ENCODE assay signal across 12 cellular contexts in the genomic region with DNA sequence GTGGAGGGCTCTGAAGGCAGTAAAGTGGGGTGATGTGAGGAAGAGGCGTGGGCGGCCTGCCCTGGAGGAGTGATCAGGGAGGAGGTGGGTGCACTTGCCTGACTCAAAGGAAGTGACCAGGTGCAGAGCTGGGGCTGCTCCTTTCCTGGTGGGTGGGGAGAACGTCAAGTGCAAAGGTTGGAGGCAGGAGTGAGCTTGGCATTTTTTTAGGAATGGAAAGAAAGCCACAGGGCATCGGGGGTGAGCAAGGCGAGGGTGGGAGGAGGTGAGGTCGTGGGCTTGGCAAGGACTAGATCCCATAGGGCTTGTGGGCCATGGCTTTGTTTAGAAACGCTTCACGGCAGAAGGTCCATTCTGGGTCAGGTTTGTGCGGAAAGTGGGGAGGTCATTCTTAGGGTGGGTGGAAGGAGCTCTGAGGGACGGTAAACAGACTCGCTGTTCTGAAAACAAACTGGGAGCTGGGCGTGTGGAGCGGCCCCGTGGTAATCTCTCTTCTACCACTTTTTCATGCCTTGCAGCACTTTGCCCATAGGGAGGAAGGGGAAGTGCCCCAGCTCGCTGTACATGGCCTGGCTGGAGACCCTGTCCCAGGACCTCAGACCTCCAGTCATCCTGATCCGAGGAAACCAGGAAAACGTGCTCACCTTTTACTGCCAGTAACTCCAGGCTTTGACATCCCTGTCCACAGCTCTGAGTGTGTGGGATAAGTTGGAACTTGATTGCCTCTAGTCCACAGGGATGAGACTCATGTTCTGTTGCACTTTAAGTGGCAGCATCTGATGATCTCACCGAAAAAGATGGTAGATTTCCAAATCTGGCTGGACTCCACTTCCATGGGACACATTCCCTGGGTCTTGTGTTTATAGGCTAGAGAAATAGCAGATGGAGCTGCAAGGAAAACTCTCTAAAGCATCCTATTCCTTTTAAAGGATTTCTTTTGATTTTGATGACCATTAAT. TPM values are rescaled to one million over a fixed set of nuclear protein-coding genes. Genes with fewer than 3 reads are reported as not detected.
DNase-seq lines count a peak whose midpoint lies in the region; ATAC-seq, FAIRE-seq and TF ChIP-seq lines count a peak whose summit lies in the region.
"Had no signal": no experiment of that assay in that cellular context is flagged by ENCODE, and none has a peak within 500 bp of the region (broad histone marks: within the 10 kb centered on the region; RNA-seq: fewer than 3 reads in every experiment).

No MANE protein-coding gene starts in this region.

- FAIRE-seq in GM19239 (lab: Jason Lieb, UNC) (peak; percentile 71), kidney (lab: Jason Lieb, UNC) (no peak), D721Med (lab: Jason Lieb, UNC) (no peak)

- H3K9me3 Mint-ChIP-seq in activated CD8-positive, alpha-beta T cell treated with anti-CD3 and anti-CD28 coated beads for 36 hours, result no peaks in the 10 kb centered on the region

- H3K4me3 ChIP-seq in kidney (ENCODE audit: low read length in 2 of 2), result no peak overlapping the region
- H3K4me3 ChIP-seq: adrenal gland, PC-9 had no signal

- peak overlapping the region in 1 of 2 donors; percentile 33 for H3K27ac ChIP-seq in kidney (ENCODE audit: low read depth in 2 of 2, low read length in 2 of 2)
- H3K27ac ChIP-seq: PC-9 had no signal

- H3K4me1 Mint-ChIP-seq in activated CD8-positive, alpha-beta T cell treated with anti-CD3 and anti-CD28 coated beads for 36 hours (ENCODE audit: low read depth), result peaks cover 41% of the 10 kb centered on the region

- no peak overlapping the region for H3K4me3 Mint-ChIP-seq in activated CD8-positive, alpha-beta T cell treated with anti-CD3 and anti-CD28 coated beads for 36 hours

- H3K36me3 Mint-ChIP-seq in activated CD8-positive, alpha-beta T cell treated with anti-CD3 and anti-CD28 coated beads for 36 hours (ENCODE audit: low read depth), result no peaks in the 10 kb centered on the region

- no peaks in the 10 kb centered on the region for H3K27me3 Mint-ChIP-seq in activated CD8-positive, alpha-beta T cell treated with anti-CD3 and anti-CD28 coated beads for 36 hours

- POLR2A ChIA-PET in activated CD8-positive, alpha-beta T cell treated with anti-CD3 and anti-CD28 coated beads for 36 hours (lab: Charles Lee), result interaction anchor here (0.5 to 4.4 kb wide), 5 partner anchors 13 to 624 kb away, joined by 3 to 33 read pairs (median 4); a partner anchor contains a TSS

- ATAC-seq in activated CD8-positive, alpha-beta T cell treated with anti-CD3 and anti-CD28 coated beads for 36 hours, result peak; percentile 46
- no peak for ATAC-seq in stimulated activated naive CD8-positive, alpha-beta T cell treated with anti-CD3 and anti-CD28 coated beads, Interleukin-15, Interleukin-2, amounts not matched to agents 100 U/mL and 50 U/mL, for 24 hours
- ATAC-seq: activated CD4-positive, CD25-positive, alpha-beta regulatory T cell treated with anti-CD3 and anti-CD28 coated beads, Interleukin-2, amount 50 U/mL, for 24 hours had no signal

- no peaks in the 10 kb centered on the region for H3K36me3 ChIP-seq in kidney (ENCODE audit: control insufficient read depth in 1 of 2, insufficient read depth in 2 of 2, low read length in 2 of 2)
- H3K36me3 ChIP-seq: adrenal gland had no signal

- H3K9ac ChIP-seq in kidney (ENCODE audit: low read length in 2 of 2), result no peak overlapping the region

- peak overlapping the region; percentile 10 for H3K27ac Mint-ChIP-seq in activated CD8-positive, alpha-beta T cell treated with anti-CD3 and anti-CD28 coated beads for 36 hours

- TF ChIP-seq CTCF in activated CD8-positive, alpha-beta T cell treated with anti-CD3 and anti-CD28 coated beads for 36 hours (IDR thresholded peaks at IDR 0.05), result no peak
- TF ChIP-seq CTCF in kidney (IDR thresholded peaks at IDR 0.05; ENCODE audit: borderline replicate concordance, extremely low read depth, insufficient read depth), result no peak
- TF ChIP-seq CTCF in D721Med (IDR thresholded peaks at IDR 0.05; ENCODE audit: insufficient read depth, missing control alignments), result no peak

- CTCF ChIA-PET in activated CD8-positive, alpha-beta T cell treated with anti-CD3 and anti-CD28 coated beads for 36 hours (lab: Charles Lee), result interaction anchor here (1.5 to 2.4 kb wide), 2 partner anchors 46 to 51 kb away, joined by 4 to 5 read pairs; no protein-coding TSS in a partner anchor

- DNase-seq in GM19239 (ENCODE audit: insufficient read length, low spot score) (no peak), iPS-NIHi7 (ENCODE audit: extremely low spot score) (peak; percentile 8), kidney tubule cell (ENCODE audit: low spot score) (no peak), kidney (no peak), D721Med (ENCODE audit: insufficient read length, low spot score) (no peak), DMS 273 (lab: John Stamatoyannopoulos, UW; ENCODE audit: unreplicated experiment) (no peak)
- peak; percentile 46 for DNase-seq in activated CD8-positive, alpha-beta T cell treated with anti-CD3 and anti-CD28 coated beads for 36 hours
- peak; percentile 14 for DNase-seq in stimulated activated naive CD8-positive, alpha-beta T cell treated with anti-CD3 and anti-CD28 coated beads, Interleukin-15, Interleukin-2, amounts not matched to agents 100 U/mL and 50 U/mL, for 24 hours
- DNase-seq: PC-9 had no signal

- no peaks in the 10 kb centered on the region for H3K9me3 ChIP-seq in kidney (ENCODE audit: control insufficient read depth in 1 of 2, low read length in 2 of 2)
- H3K9me3 ChIP-seq: adrenal gland had no signal

- intact Hi-C loops in activated CD8-positive, alpha-beta T cell treated with anti-CD3 and anti-CD28 coated beads for 36 hours (cut with micrococcal nuclease), result no loop called here
- intact Hi-C loops in kidney (cut with DNase I), result no loop called here

- H3K4me1 ChIP-seq in kidney (ENCODE audit: control insufficient read depth in 1 of 2, insufficient read depth in 1 of 2, low read depth in 1 of 2, low read length in 2 of 2), result peaks cover 12 to 22% of the 10 kb centered on the region in 2 donors

RNA-seq across cellular contexts. Expression of a gene that starts 18.9 kb away (rescaled TPM):
- 100 to 1,000 TPM; 142 to 150 TPM for total RNA-seq in activated CD8-positive, alpha-beta T cell treated with anti-CD3 and anti-CD28 coated beads for 36 hours
- total RNA-seq in kidney, result 209 TPM
- 234 TPM for polyA plus RNA-seq in kidney (ENCODE audit: insufficient read depth, low read depth, low replicate concordance)

RNA-seq across cellular contexts. Expression of a gene that starts 48.0 kb away (rescaled TPM):
- total RNA-seq in activated CD8-positive, alpha-beta T cell treated with anti-CD3 and anti-CD28 coated beads for 36 hours, result not detected
- total RNA-seq in kidney, result 5.4 TPM
- 277 TPM for polyA plus RNA-seq in kidney (ENCODE audit: insufficient read depth, low read depth, low replicate concordance)
- total RNA-seq: adrenal gland, G401 had no signal

RNA-seq across cellular contexts. Expression of a gene that starts 48.7 kb away (rescaled TPM):
- not detected for total RNA-seq in activated CD8-positive, alpha-beta T cell treated with anti-CD3 and anti-CD28 coated beads for 36 hours
- 1.3 TPM for total RNA-seq in kidney
- polyA plus RNA-seq in kidney (ENCODE audit: insufficient read depth, low read depth, low replicate concordance), result 2.1 TPM
- total RNA-seq: G401, PC-9 had no signal

Comparison
In these comparisons a context has a peak if more than half of its experiments do, and no peak if none do; other contexts are left out.
1. DNase-seq: peak in activated CD8-positive, alpha-beta T cell treated with anti-CD3 and anti-CD28 coated beads for 36 hours (single experiment), iPS-NIHi7 (single experiment) and stimulated activated naive CD8-positive, alpha-beta T cell treated with anti-CD3 and anti-CD28 coated beads, Interleukin-15, Interleukin-2, amounts not matched to agents 100 U/mL and 50 U/mL, for 24 hours (single experiment); none in GM19239 (single experiment), kidney tubule cell (single experiment), kidney (single experiment), D721Med (single experiment) and DMS 273 (single experiment).